ENCODE assay signal across 9 cellular contexts in genomic region chr4:89752932-89753598, GRCh38.
DNase-seq lines count a peak whose midpoint lies in the region; ATAC-seq and TF ChIP-seq lines count a peak whose summit lies in the region.
"Had no signal": no experiment of that assay in that cellular context is flagged by ENCODE, and none has a peak within 500 bp of the region (broad histone marks: within the 10 kb centered on the region; RNA-seq: fewer than 3 reads in every experiment).

No MANE protein-coding gene starts in this region.

- no peaks in the 10 kb centered on the region for H3K27me3 Mint-ChIP-seq in Caco-2 (ENCODE audit: insufficient read depth, unreplicated experiment)
- no peaks in the 10 kb centered on the region for H3K27me3 Mint-ChIP-seq in osteocyte (ENCODE audit: unreplicated experiment)

- H3K4me1 ChIP-seq in Caco-2 = peaks cover 11% of the 10 kb centered on the region

- H3K9me3 ChIP-seq in Caco-2 = no peaks in the 10 kb centered on the region

- BruUV-seq in Caco-2 (replicated peaks; lab: Mats Ljungman, UMichigan) = no TSS peak

- POLR2A ChIA-PET in Caco-2 (lab: Charles Lee) = no interaction called here

- H3K36me3 ChIP-seq in Caco-2 (ENCODE audit: control insufficient read depth, insufficient read depth, low read length) = no peaks in the 10 kb centered on the region

- no peak for TF ChIP-seq POLR2A in GM18505 (IDR thresholded peaks at IDR 0.05; ENCODE audit: borderline replicate concordance, extremely low read depth, insufficient read depth, insufficient read length)

- H3K36me3 Mint-ChIP-seq in Caco-2 (ENCODE audit: insufficient read depth, unreplicated experiment) (no peaks in the 10 kb centered on the region), osteocyte (ENCODE audit: unreplicated experiment) (no peaks in the 10 kb centered on the region)

- H3K4me3 Mint-ChIP-seq in Caco-2 (ENCODE audit: unreplicated experiment) (peak overlapping the region; percentile 9), osteocyte (ENCODE audit: unreplicated experiment) (peak overlapping the region; percentile 30)
- H3K4me3 Mint-ChIP-seq: activated CD8-positive, alpha-beta T cell treated with anti-CD3 and anti-CD28 coated beads, Interleukin-2, amount 10 ng/mL, durations not matched to agents 7 days and 5 days had no signal

- H3K4me1 Mint-ChIP-seq in Caco-2 (ENCODE audit: low read depth, unreplicated experiment) = peaks cover 15% of the 10 kb centered on the region
- H3K4me1 Mint-ChIP-seq in osteocyte (ENCODE audit: unreplicated experiment) = peaks cover 24% of the 10 kb centered on the region

- intact Hi-C loops in Caco-2 (cut with micrococcal nuclease; ENCODE audit: unreplicated experiment) = loop anchor here (10.0 kb wide), 1 partner anchor 82 kb away; the partner anchor contains the start of gene SNCA

- DNase-seq in Caco-2 (peak in 1 of 2 experiments; percentile 43), NCI-H748 treated with DMSO at 0.1 percent for 48 hours (lab: John Stamatoyannopoulos, UW) (peak; percentile 9), epithelial cell of proximal tubule (ENCODE audit: low read depth) (peak; percentile 73), osteocyte (ENCODE audit: extremely low spot score, unreplicated experiment) (no peak), HuH-7 (ENCODE audit: low spot score) (no peak), germinal center (ENCODE audit: low spot score) (no peak), mesenteric fat pad (ENCODE audit: low spot score) (no peak)
- DNase-seq: activated CD8-positive, alpha-beta T cell treated with anti-CD3 and anti-CD28 coated beads, Interleukin-2, amount 10 ng/mL, durations not matched to agents 7 days and 5 days had no signal

- CTCF ChIA-PET in Caco-2 (lab: Charles Lee) = interaction anchor here (0.7 kb wide), 1 partner anchor 112 kb away, joined by 4 read pairs; no protein-coding TSS in a partner anchor

- no peaks in the 10 kb centered on the region for H3K27me3 ChIP-seq in Caco-2 (replicated peaks; ENCODE audit: control insufficient read depth, insufficient read depth, low read length)

- no peak for TF ChIP-seq CTCF in Caco-2 (IDR thresholded peaks at IDR 0.05; ENCODE audit: insufficient read depth in 1 of 2, low read depth in 1 of 2, low read length in 1 of 2, severe bottlenecking in 1 of 2, unreplicated experiment in 1 of 2)
- TF ChIP-seq CTCF in epithelial cell of proximal tubule (conservative IDR thresholded peaks at IDR 0.05; ENCODE audit: low read depth, low read length) = no peak
- TF ChIP-seq CTCF in osteocyte (IDR thresholded peaks at IDR 0.05) = no peak

- H3K27ac Mint-ChIP-seq in Caco-2 (ENCODE audit: unreplicated experiment) (peak overlapping the region; percentile 8), osteocyte (ENCODE audit: unreplicated experiment) (peak overlapping the region; percentile 91)
- H3K27ac Mint-ChIP-seq: activated CD8-positive, alpha-beta T cell treated with anti-CD3 and anti-CD28 coated beads, Interleukin-2, amount 10 ng/mL, durations not matched to agents 7 days and 5 days had no signal

- ATAC-seq in GM18505 (IDR thresholded peaks at IDR 0.05; ENCODE audit: unreplicated experiment) = no peak
- ATAC-seq: activated CD8-positive, alpha-beta T cell treated with anti-CD3 and anti-CD28 coated beads, Interleukin-2, amount 10 ng/mL, durations not matched to agents 7 days and 5 days had no signal

- H3K4me3 ChIP-seq in Caco-2 (ENCODE audit: low read depth, low read length) = no peak overlapping the region
- no peak overlapping the region for H3K4me3 ChIP-seq in epithelial cell of proximal tubule (ENCODE audit: low read depth, low read length)

- H3K9me3 Mint-ChIP-seq in Caco-2 (ENCODE audit: unreplicated experiment) (no peaks in the 10 kb centered on the region), osteocyte (ENCODE audit: unreplicated experiment) (no peaks in the 10 kb centered on the region)

Comparison
In these comparisons a context has a peak if more than half of its experiments do, and no peak if none do; other contexts are left out.
1. DNase-seq: peak in NCI-H748 treated with DMSO at 0.1 percent for 48 hours (single experiment) and epithelial cell of proximal tubule (single experiment); none in osteocyte (single experiment), HuH-7 (single experiment), germinal center (single experiment) and mesenteric fat pad (single experiment).